8 cellular contexts compared by ENCODE assay signal in genomic region chr22:36156515-36157419, GRCh38. TPM values are rescaled to one million over a fixed set of nuclear protein-coding genes. Genes with fewer than 3 reads are reported as not detected.
DNase-seq lines count a peak whose midpoint lies in the region; ATAC-seq and TF ChIP-seq lines count a peak whose summit lies in the region.

No MANE protein-coding gene starts in this region.

- peak overlapping the region; percentile 95 for H3K4me2 ChIP-seq in GM23248 (ENCODE audit: unreplicated experiment)

- peak; percentile 94 for DNase-seq in GM23248
- peak; percentile 89 to 96 (median 94) for DNase-seq in adrenal gland
- peak; percentile 94 for DNase-seq in left cardiac atrium
- peak; percentile 95 for DNase-seq in posterior vena cava (ENCODE audit: low spot score)
- DNase-seq in type B pancreatic cell (ENCODE audit: extremely low spot score, unreplicated experiment), result no peak
- DNase-seq in GF-D8 (lab: John Stamatoyannopoulos, UW), result no peak

- H3K4me1 ChIP-seq in GM23248 (ENCODE audit: insufficient read depth) (peaks cover 26% of the 10 kb centered on the region), adrenal gland (replicated peaks in 1 of 2) (peaks cover 32 to 45% of the 10 kb centered on the region in 2 donors)

- H3K27ac ChIP-seq in GM23248 (peak overlapping the region; percentile 89), adrenal gland (peak overlapping the region; percentile 62 to 95 (median 84))

- H3K9ac ChIP-seq in GM23248, result peak overlapping the region; percentile 86

- peak; percentile 82 to 85 for ATAC-seq in left cardiac atrium
- ATAC-seq in HG02623 (IDR thresholded peaks at IDR 0.05; ENCODE audit: unreplicated experiment), result no peak

- H3K4me3 ChIP-seq in GM23248, result peak overlapping the region; percentile 71
- peak overlapping the region in 2 of 4 donors; percentile 11 to 38 for H3K4me3 ChIP-seq in adrenal gland

- peak in 1 of 2 donors; percentile 24 for TF ChIP-seq POLR2A in adrenal gland (IDR thresholded peaks at IDR 0.05)

- peak overlapping the region; percentile 93 for H3K4me3 Mint-ChIP-seq in T-helper 1 cell treated with Interleukin-12 subunit alpha and Interleukin-12 subunit beta and Interleukin-4 antibody, amounts not matched to agents 30 μg/mL and 1 μg/mL, for 36 hours
- peak overlapping the region; percentile 66 for H3K4me3 Mint-ChIP-seq in type B pancreatic cell

- peak overlapping the region; percentile 89 for H3K27ac Mint-ChIP-seq in T-helper 1 cell treated with Interleukin-12 subunit alpha and Interleukin-12 subunit beta and Interleukin-4 antibody, amounts not matched to agents 30 μg/mL and 1 μg/mL, for 36 hours
- peak overlapping the region; percentile 79 for H3K27ac Mint-ChIP-seq in type B pancreatic cell

- H3K27me3 ChIP-seq in GM23248 (replicated peaks; ENCODE audit: insufficient read depth), result no peaks in the 10 kb centered on the region
- H3K27me3 ChIP-seq in adrenal gland, result no peaks in the 10 kb centered on the region

- intact Hi-C loops in adrenal gland (cut with DNase I), result no loop called here
- intact Hi-C loops in left cardiac atrium (cut with DNase I), result no loop called here
- intact Hi-C loops in posterior vena cava (cut with DNase I), result no loop called here

- TF ChIP-seq CTCF in adrenal gland (IDR thresholded peaks at IDR 0.05) (no peak), type B pancreatic cell (conservative IDR thresholded peaks at IDR 0.05) (no peak)

- peaks cover 78% of the 10 kb centered on the region for H3K4me1 Mint-ChIP-seq in T-helper 1 cell treated with Interleukin-12 subunit alpha and Interleukin-12 subunit beta and Interleukin-4 antibody, amounts not matched to agents 30 μg/mL and 1 μg/mL, for 36 hours (ENCODE audit: low read depth)
- peaks cover 42% of the 10 kb centered on the region for H3K4me1 Mint-ChIP-seq in type B pancreatic cell (ENCODE audit: unreplicated experiment)

- peaks cover 63% of the 10 kb centered on the region for H3K36me3 Mint-ChIP-seq in T-helper 1 cell treated with Interleukin-12 subunit alpha and Interleukin-12 subunit beta and Interleukin-4 antibody, amounts not matched to agents 30 μg/mL and 1 μg/mL, for 36 hours (ENCODE audit: low read depth)
- peaks cover 4% of the 10 kb centered on the region for H3K36me3 Mint-ChIP-seq in type B pancreatic cell

- H3K36me3 ChIP-seq in GM23248 (ENCODE audit: low read depth) (no peaks in the 10 kb centered on the region), adrenal gland (replicated peaks in 1 of 2) (no peaks in the 10 kb centered on the region)

- H2AFZ ChIP-seq in GM23248, result peak overlapping the region; percentile 89

- WGBS in GM23248 (ENCODE audit: low coverage in 1 of 2, low lambda C conversion rate in 2 of 2, missing lambda C conversion rate in 2 of 2), 2 experiments, result 8 to 10% methylated on average over 15 of the region's 15 CpGs
- 5 to 15% (median 13%) methylated on average over 14 to 15 of the region's 15 CpGs for WGBS in adrenal gland, 4 donors

- H4K20me1 ChIP-seq in GM23248 (ENCODE audit: insufficient read depth), result no peaks in the 10 kb centered on the region

- in situ Hi-C loops in GM23248 (cut with MboI), result no loop called here

- H3K9me3 ChIP-seq in GM23248 (ENCODE audit: low read depth), result no peaks in the 10 kb centered on the region
- no peaks in the 10 kb centered on the region for H3K9me3 ChIP-seq in adrenal gland (replicated peaks in 1 of 3)

- no peaks in the 10 kb centered on the region for H3K9me2 ChIP-seq in GM23248 (ENCODE audit: insufficient read depth)

- no peaks in the 10 kb centered on the region for H3K79me2 ChIP-seq in GM23248 (ENCODE audit: insufficient read depth)

- H3F3A ChIP-seq in GM23248 (ENCODE audit: insufficient read depth), result peaks cover 7% of the 10 kb centered on the region; the same call in 1 of the 2 replicates

- peaks cover 6% of the 10 kb centered on the region for H3K9me3 Mint-ChIP-seq in T-helper 1 cell treated with Interleukin-12 subunit alpha and Interleukin-12 subunit beta and Interleukin-4 antibody, amounts not matched to agents 30 μg/mL and 1 μg/mL, for 36 hours
- H3K9me3 Mint-ChIP-seq in type B pancreatic cell, result peaks cover 5% of the 10 kb centered on the region

- H3K27me3 Mint-ChIP-seq in T-helper 1 cell treated with Interleukin-12 subunit alpha and Interleukin-12 subunit beta and Interleukin-4 antibody, amounts not matched to agents 30 μg/mL and 1 μg/mL, for 36 hours (ENCODE audit: low read depth), result no peaks in the 10 kb centered on the region
- no peaks in the 10 kb centered on the region for H3K27me3 Mint-ChIP-seq in type B pancreatic cell

RNA-seq across cellular contexts. Expression of gene APOL3, which starts 3.8 kb away (rescaled TPM):
- total RNA-seq in GM23248 (2014; rRNA removed; shearing (Covaris generic)), result 5.5 and 6.2 TPM in 2 replicates
- polyA plus RNA-seq in GM23248 (2016; fragmentation: Nextera tagmentation; extraction: Ambion mirVana) (3.4 and 4.0 TPM in 2 replicates), adrenal gland (10 to 100 TPM; 21.7 to 28.5 (median 22.1) TPM)
- total RNA-seq in adrenal gland (100 to 1,000 TPM in 1 of 8 donors, 10 to 100 TPM in 7; 20.1 to 123 (median 31.5) TPM), left cardiac atrium (10 to 100 TPM; 32.2 to 33.3 TPM), posterior vena cava (10 to 100 TPM; 54.5 to 69.2 TPM), type B pancreatic cell (ENCODE audit: low replicate concordance) (2.0 and 2.3 TPM in 2 replicates)

RNA-seq across cellular contexts. Expression of gene APOL4, which starts 44.8 kb away (rescaled TPM):
- total RNA-seq in GM23248 (2014; rRNA removed; shearing (Covaris generic)), result not detected in 2 replicates
- polyA plus RNA-seq in GM23248 (2016; fragmentation: Nextera tagmentation; extraction: Ambion mirVana) (0.06 TPM in 1 of 2 replicates, not detected in the other), adrenal gland (1 to 10 TPM; 2.1 to 3.6 (median 3.4) TPM)
- total RNA-seq in adrenal gland (10 to 100 TPM in 1 of 8 donors, 1 to 10 TPM in 6, not detected in 1; 1.2 to 10.0 (median 3.9) TPM), left cardiac atrium (10 to 100 TPM; 10.8 to 11.4 TPM), posterior vena cava (1 to 10 TPM; 7.5 to 9.5 TPM), type B pancreatic cell (ENCODE audit: low replicate concordance) (0.67 and 1.4 TPM in 2 replicates)

Comparison
In these comparisons a context has a peak if more than half of its experiments do, and no peak if none do; other contexts are left out.
1. DNase-seq: peak in GM23248 (single experiment), adrenal gland (7 of 7), left cardiac atrium (single experiment) and posterior vena cava (single experiment); none in type B pancreatic cell (single experiment) and GF-D8 (single experiment).